ENCODE assay signal across 21 cellular contexts in genomic region chr2:155997538-155997937, GRCh38.
"Had no signal": no experiment of that assay in that cellular context is flagged by ENCODE, and none has a peak within 500 bp of the region (broad histone marks: within the 10 kb centered on the region; RNA-seq: fewer than 3 reads in every experiment).

No MANE protein-coding gene starts in this region.

- H3K4me1 Mint-ChIP-seq: activated CD4-positive, alpha-beta memory T cell treated with anti-CD3 and anti-CD28 coated beads, Interleukin-2, amount 10 ng/mL, durations not matched to agents 7 days and 5 days; activated CD4-positive, alpha-beta T cell treated with anti-CD3 and anti-CD28 coated beads for 36 hours; activated naive CD4-positive, alpha-beta T cell treated with anti-CD3 and anti-CD28 coated beads, Interleukin-2, amount 10 ng/mL, durations not matched to agents 7 days and 5 days; activated naive CD8-positive, alpha-beta T cell treated with anti-CD3 and anti-CD28 coated beads for 36 hours; activated T-helper 17 cell treated with anti-CD3 and anti-CD28 coated beads, Interleukin-2, amount 50 U/mL, for 72 hours had no signal

- H3K27ac ChIP-seq: KMS-11, PC-9, SK-N-MC, WERI-Rb-1 had no signal

- H3K4me2 ChIP-seq: KMS-11, PC-9 had no signal

- H2AFZ ChIP-seq: PC-9 had no signal

- H3K36me3 ChIP-seq: WERI-Rb-1 had no signal

- H3K36me3 Mint-ChIP-seq: activated naive CD4-positive, alpha-beta T cell treated with anti-CD3 and anti-CD28 coated beads, Interleukin-2, amount 10 ng/mL, durations not matched to agents 7 days and 5 days; activated naive CD8-positive, alpha-beta T cell treated with anti-CD3 and anti-CD28 coated beads for 36 hours had no signal

- H3K27me3 Mint-ChIP-seq: activated CD4-positive, alpha-beta memory T cell treated with anti-CD3 and anti-CD28 coated beads, Interleukin-2, amount 10 ng/mL, durations not matched to agents 7 days and 5 days; activated CD4-positive, alpha-beta T cell treated with anti-CD3 and anti-CD28 coated beads for 36 hours; activated naive CD4-positive, alpha-beta T cell treated with anti-CD3 and anti-CD28 coated beads, Interleukin-2, amount 10 ng/mL, durations not matched to agents 7 days and 5 days; activated T-helper 17 cell treated with anti-CD3 and anti-CD28 coated beads, Interleukin-2, amount 50 U/mL, for 72 hours had no signal

- H3K27ac Mint-ChIP-seq: activated CD4-positive, alpha-beta memory T cell treated with anti-CD3 and anti-CD28 coated beads, Interleukin-2, amount 10 ng/mL, durations not matched to agents 7 days and 5 days; activated CD4-positive, alpha-beta T cell treated with anti-CD3 and anti-CD28 coated beads for 36 hours; activated naive CD4-positive, alpha-beta T cell treated with anti-CD3 and anti-CD28 coated beads, Interleukin-2, amount 10 ng/mL, durations not matched to agents 7 days and 5 days; activated naive CD8-positive, alpha-beta T cell treated with anti-CD3 and anti-CD28 coated beads for 36 hours; activated T-helper 17 cell treated with anti-CD3 and anti-CD28 coated beads, Interleukin-2, amount 50 U/mL, for 72 hours had no signal

- H3K9me3 Mint-ChIP-seq: activated CD4-positive, alpha-beta memory T cell treated with anti-CD3 and anti-CD28 coated beads, Interleukin-2, amount 10 ng/mL, durations not matched to agents 7 days and 5 days; activated naive CD4-positive, alpha-beta T cell treated with anti-CD3 and anti-CD28 coated beads, Interleukin-2, amount 10 ng/mL, durations not matched to agents 7 days and 5 days; activated T-helper 17 cell treated with anti-CD3 and anti-CD28 coated beads, Interleukin-2, amount 50 U/mL, for 72 hours had no signal

- DNase-seq: activated CD4-positive, alpha-beta memory T cell treated with anti-CD3 and anti-CD28 coated beads, Interleukin-2, amount 10 ng/mL, durations not matched to agents 7 days and 5 days; activated CD4-positive, alpha-beta T cell treated with anti-CD3 and anti-CD28 coated beads for 36 hours; activated CD4-positive, alpha-beta T cell treated with anti-CD3 and anti-CD28 coated beads, Interleukin-2, amount 50 U/mL, for 1 hour; activated gamma-delta T cell treated with Interleukin-2 at 50 U/mL for 16 hours; activated naive CD4-positive, alpha-beta T cell treated with anti-CD3 and anti-CD28 coated beads, Interleukin-2, amount 10 ng/mL, durations not matched to agents 7 days and 5 days; activated naive CD8-positive, alpha-beta T cell treated with anti-CD3 and anti-CD28 coated beads for 36 hours; activated T-cell treated with anti-CD3 and anti-CD28 coated beads for 4 hours; activated T-cell treated with anti-CD3 and anti-CD28 coated beads, Interleukin-2, amount 50 U/mL, for 48 hours; central memory CD4-positive, alpha-beta T cell; MM.1S; NCI-H1105; NCI-H1436; NCI-H1694 treated with DMSO at 0.1 percent for 48 hours; NCI-H2029 treated with DMSO at 0.1 percent for 48 hours; NCI-H524; PC-9; T-helper 1 cell; WERI-Rb-1 had no signal

- H3K4me3 Mint-ChIP-seq: activated CD4-positive, alpha-beta memory T cell treated with anti-CD3 and anti-CD28 coated beads, Interleukin-2, amount 10 ng/mL, durations not matched to agents 7 days and 5 days; activated CD4-positive, alpha-beta T cell treated with anti-CD3 and anti-CD28 coated beads for 36 hours; activated naive CD4-positive, alpha-beta T cell treated with anti-CD3 and anti-CD28 coated beads, Interleukin-2, amount 10 ng/mL, durations not matched to agents 7 days and 5 days; activated naive CD8-positive, alpha-beta T cell treated with anti-CD3 and anti-CD28 coated beads for 36 hours; activated T-helper 17 cell treated with anti-CD3 and anti-CD28 coated beads, Interleukin-2, amount 50 U/mL, for 72 hours had no signal

- H3K9ac ChIP-seq: KMS-11 had no signal

- H3K4me3 ChIP-seq: PC-9, SK-N-MC had no signal
